ENCODE assay signal across 35 cellular contexts in genomic region chr2:30441023-30441422, GRCh38.
"Had no signal": no experiment of that assay in that cellular context is flagged by ENCODE, and none has a peak within 500 bp of the region (broad histone marks: within the 10 kb centered on the region; RNA-seq: fewer than 3 reads in every experiment).

No MANE protein-coding gene starts in this region.

- DNase-seq: activated CD4-positive, alpha-beta T cell treated with anti-CD3 and anti-CD28 coated beads for 1 hour; activated CD4-positive, alpha-beta T cell treated with anti-CD3 and anti-CD28 coated beads, Interleukin-2, amount 10 ng/mL, durations not matched to agents 24 days and 14 days; activated CD4-positive, alpha-beta T cell treated with anti-CD3 and anti-CD28 coated beads, Interleukin-2, amount 50 U/mL, for 4 hours; activated CD4-positive, CD25-positive, alpha-beta regulatory T cell; activated CD8-positive, alpha-beta T cell treated with anti-CD3 and anti-CD28 coated beads for 36 hours; activated effector memory CD4-positive, alpha-beta T cell treated with anti-CD3 and anti-CD28 coated beads, Interleukin-2, amount 50 U/mL, for 16 hours; activated naive CD4-positive, alpha-beta T cell; activated T-cell treated with anti-CD3 and anti-CD28 coated beads, Interleukin-2, amount 50 U/mL, for 1 hour; activated T-cell treated with anti-CD3 and anti-CD28 coated beads, Interleukin-2, amount 50 U/mL, for 72 hours; adrenal gland; body of pancreas; Kasumi-1; KG1; MG63; NCI-H1048; NCI-H1105 treated with DMSO at 0.1 percent for 48 hours; NCI-H1436; NCI-H1694; NCI-H1930; NCI-H2081 treated with DMSO at 0.1 percent for 48 hours; NCI-H226; NCI-H446 treated with DMSO at 0.1 percent for 48 hours; NCI-H524; NCI-H69; PC-9; Right ventricle myocardium superior; SW 1271; T-helper 1 cell; T-helper 2 cell; T-helper 9 cell had no signal

- H3K27ac ChIP-seq: adrenal gland, body of pancreas, breast epithelium, PC-9, RWPE1, VCaP had no signal

- H3K36me3 Mint-ChIP-seq: activated naive CD4-positive, alpha-beta T cell treated with anti-CD3 and anti-CD28 coated beads, Interleukin-2, amount 50 U/mL, for 72 hours had no signal

- H3K36me3 ChIP-seq: adrenal gland, breast epithelium, MG63 had no signal

- H3K4me1 ChIP-seq: body of pancreas, breast epithelium had no signal

- H3K4me3 ChIP-seq: adrenal gland, body of pancreas, breast epithelium, MG63, PC-9 had no signal

- H2AFZ ChIP-seq: PC-9 had no signal

- H3K27me3 Mint-ChIP-seq: activated CD4-positive, alpha-beta T cell treated with anti-CD3 and anti-CD28 coated beads, Interleukin-2, amount 10 ng/mL, durations not matched to agents 24 days and 14 days; activated CD8-positive, alpha-beta T cell treated with anti-CD3 and anti-CD28 coated beads for 36 hours; activated T-helper 17 cell treated with anti-CD3 and anti-CD28 coated beads, Interleukin-2, amount 50 U/mL, for 72 hours had no signal

- H3K27ac Mint-ChIP-seq: activated CD4-positive, alpha-beta T cell treated with anti-CD3 and anti-CD28 coated beads, Interleukin-2, amount 10 ng/mL, durations not matched to agents 24 days and 14 days; activated CD8-positive, alpha-beta T cell treated with anti-CD3 and anti-CD28 coated beads for 36 hours; activated T-cell treated with anti-CD3 and anti-CD28 coated beads, Interleukin-2, amount 50 U/mL, for 72 hours; activated T-helper 17 cell treated with anti-CD3 and anti-CD28 coated beads, Interleukin-2, amount 50 U/mL, for 72 hours had no signal

- ATAC-seq: activated CD8-positive, alpha-beta T cell treated with anti-CD3 and anti-CD28 coated beads for 36 hours; activated naive CD4-positive, alpha-beta T cell treated with anti-CD3 and anti-CD28 coated beads, Interleukin-2, amount 50 U/mL, for 72 hours; activated T-cell treated with anti-CD3 and anti-CD28 coated beads, Interleukin-2, amount 50 U/mL, for 72 hours; activated T-helper 17 cell treated with anti-CD3 and anti-CD28 coated beads, Interleukin-2, amount 50 U/mL, for 72 hours; body of pancreas had no signal

- H3K9me3 ChIP-seq: adrenal gland, body of pancreas, breast epithelium, MG63 had no signal

- H3K4me2 ChIP-seq: PC-9 had no signal

- H3K9me3 Mint-ChIP-seq: activated CD4-positive, alpha-beta T cell treated with anti-CD3 and anti-CD28 coated beads, Interleukin-2, amount 10 ng/mL, durations not matched to agents 24 days and 14 days; activated CD8-positive, alpha-beta T cell treated with anti-CD3 and anti-CD28 coated beads for 36 hours; activated naive CD4-positive, alpha-beta T cell treated with anti-CD3 and anti-CD28 coated beads, Interleukin-2, amount 50 U/mL, for 72 hours; activated T-cell treated with anti-CD3 and anti-CD28 coated beads, Interleukin-2, amount 50 U/mL, for 72 hours; activated T-helper 17 cell treated with anti-CD3 and anti-CD28 coated beads, Interleukin-2, amount 50 U/mL, for 72 hours had no signal

- H3K4me3 Mint-ChIP-seq: activated CD4-positive, alpha-beta T cell treated with anti-CD3 and anti-CD28 coated beads, Interleukin-2, amount 10 ng/mL, durations not matched to agents 24 days and 14 days; activated CD8-positive, alpha-beta T cell treated with anti-CD3 and anti-CD28 coated beads for 36 hours; activated T-cell treated with anti-CD3 and anti-CD28 coated beads, Interleukin-2, amount 50 U/mL, for 72 hours; activated T-helper 17 cell treated with anti-CD3 and anti-CD28 coated beads, Interleukin-2, amount 50 U/mL, for 72 hours had no signal

- H3K27me3 ChIP-seq: adrenal gland, body of pancreas, breast epithelium, MG63 had no signal
